23 cellular contexts compared by ENCODE assay signal in the genomic region with DNA sequence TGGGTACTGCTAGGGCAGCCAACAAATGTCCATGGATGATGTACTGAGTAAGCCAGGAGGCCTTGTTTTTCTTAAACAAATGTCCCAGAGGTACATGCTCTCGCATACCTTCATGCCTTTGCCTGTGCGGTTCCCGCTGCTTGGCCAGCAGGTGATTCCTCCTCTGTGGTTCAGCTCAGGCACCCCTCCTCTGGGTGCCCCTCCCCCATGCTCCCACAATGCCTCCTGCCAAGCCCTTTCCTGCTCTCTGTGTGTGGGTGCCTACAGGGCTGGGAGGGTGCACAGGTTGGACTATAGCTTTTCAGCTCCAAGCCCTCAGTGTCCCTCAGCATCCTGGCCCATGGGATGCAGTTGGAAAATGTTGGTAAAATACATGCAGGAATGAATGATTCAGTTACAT. TPM values are rescaled to one million over a fixed set of nuclear protein-coding genes. Genes with fewer than 3 reads are reported as not detected.
DNase-seq lines count a peak whose midpoint lies in the region; ATAC-seq and TF ChIP-seq lines count a peak whose summit lies in the region.
"Had no signal": no experiment of that assay in that cellular context is flagged by ENCODE, and none has a peak within 500 bp of the region (broad histone marks: within the 10 kb centered on the region; RNA-seq: fewer than 3 reads in every experiment).

No MANE protein-coding gene starts in this region.

- H3K27ac Mint-ChIP-seq in activated CD4-positive, alpha-beta T cell treated with anti-CD3 and anti-CD28 coated beads, Interleukin-2, amount 10 ng/mL, durations not matched to agents 24 days and 14 days = peak overlapping the region; percentile 60
- H3K27ac Mint-ChIP-seq: activated B cell treated with CpG ODN at 0.5 μM for 24 hours had no signal

- peaks cover 50 to 64% (median 57%) of the 10 kb centered on the region in 10 experiments for H3K4me1 ChIP-seq in BLaER1 treated with 17β-estradiol and CSF1 and Interleukin-3, amounts not matched to agents 10 nM and 100 nM
- H3K4me1 ChIP-seq in mesendoderm (ENCODE audit: control insufficient read depth, low read depth, low read length) = peaks cover 4% of the 10 kb centered on the region
- H3K4me1 ChIP-seq in colonic mucosa = no peaks in the 10 kb centered on the region

- no peak overlapping the region for H3K56ac ChIP-seq in mesendoderm (ENCODE audit: low read length)

- no peak overlapping the region for H3K4me3 ChIP-seq in BLaER1 treated with 17β-estradiol and CSF1 and Interleukin-3, amounts not matched to agents 10 nM and 100 nM
- H3K4me3 ChIP-seq in mesendoderm (ENCODE audit: low read length) = no peak overlapping the region
- no peak overlapping the region for H3K4me3 ChIP-seq in colonic mucosa
- H3K4me3 ChIP-seq: hepatocyte, smooth muscle cell had no signal

- no peak overlapping the region for H2BK5ac ChIP-seq in mesendoderm (ENCODE audit: low read length)

- H3K4me2 ChIP-seq in BLaER1 treated with 17β-estradiol and CSF1 and Interleukin-3, amounts not matched to agents 10 nM and 100 nM = peak overlapping the region; percentile 76 to 98 (median 90); a peak in 18 of 22 replicates
- H3K4me2 ChIP-seq in mesendoderm (ENCODE audit: low read length) = no peak overlapping the region
- H3K4me2 ChIP-seq: hepatocyte, smooth muscle cell had no signal

- no peak overlapping the region for H4K5ac ChIP-seq in mesendoderm (ENCODE audit: low read length)

- WGBS in mesendoderm (ENCODE audit: extremely low coverage, insufficient coverage, low lambda C conversion rate) = no CpG with 5 or more reads among the region's 3 CpGs

- peaks cover 68% of the 10 kb centered on the region for H3K4me1 Mint-ChIP-seq in activated CD4-positive, alpha-beta T cell treated with anti-CD3 and anti-CD28 coated beads, Interleukin-2, amount 10 ng/mL, durations not matched to agents 24 days and 14 days

- H3K79me1 ChIP-seq in mesendoderm (ENCODE audit: low read length) = no peaks in the 10 kb centered on the region

- no peak overlapping the region for H2AK5ac ChIP-seq in mesendoderm (ENCODE audit: low read length)

- no peaks in the 10 kb centered on the region for H3K27me3 ChIP-seq in BLaER1 treated with 17β-estradiol and CSF1 and Interleukin-3, amounts not matched to agents 10 nM and 100 nM
- H3K27me3 ChIP-seq in mesendoderm (ENCODE audit: insufficient read depth, low read length, poor library complexity) (no peaks in the 10 kb centered on the region), colonic mucosa (no peaks in the 10 kb centered on the region)
- H3K27me3 ChIP-seq: hepatocyte had no signal

- DNase-seq in activated CD4-positive, alpha-beta T cell treated with anti-CD3 and anti-CD28 coated beads, Interleukin-2, amount 10 ng/mL, durations not matched to agents 24 days and 14 days = no peak
- DNase-seq in activated CD4-positive, alpha-beta T cell treated with anti-CD3 and anti-CD28 coated beads for 1 hour = no peak
- DNase-seq in UCSD-AML1 (lab: John Stamatoyannopoulos, UW; ENCODE audit: unreplicated experiment) = peak; percentile 23
- DNase-seq in mesendoderm = no peak
- no peak for DNase-seq in kidney glomerular epithelial cell (lab: John Stamatoyannopoulos, UW)
- DNase-seq in colonic mucosa = no peak
- DNase-seq: activated B cell treated with CpG ODN at 0.5 μM for 24 hours; C1 segment of cervical spinal cord; cortex of kidney; naive thymus-derived CD4-positive, alpha-beta T cell; NCI-H1417; OCI-M1; SHP77 treated with DMSO at 0.1 percent for 48 hours; stimulated activated CD4-positive, alpha-beta T cell treated with anti-CD3 and anti-CD28 coated beads, Interleukin-4, amount 100 ng/mL, for 1 hour had no signal

- no peak overlapping the region for H2BK15ac ChIP-seq in mesendoderm (replicated peaks; ENCODE audit: low read depth)

- H2BK120ac ChIP-seq in mesendoderm (ENCODE audit: low read depth, low read length) = no peak overlapping the region

- H3K36me3 ChIP-seq in BLaER1 treated with 17β-estradiol and CSF1 and Interleukin-3, amounts not matched to agents 10 nM and 100 nM = no peaks in the 10 kb centered on the region
- H3K36me3 ChIP-seq in mesendoderm (ENCODE audit: control insufficient read depth, insufficient read depth, low read length) = no peaks in the 10 kb centered on the region
- no peaks in the 10 kb centered on the region for H3K36me3 ChIP-seq in colonic mucosa

- ATAC-seq in HG02938 (IDR thresholded peaks at IDR 0.05; ENCODE audit: unreplicated experiment) = no peak
- ATAC-seq: activated naive CD4-positive, alpha-beta T cell treated with anti-CD3 and anti-CD28 coated beads, Interleukin-2, amount 50 U/mL, for 72 hours; naive thymus-derived CD4-positive, alpha-beta T cell had no signal

- no peak overlapping the region for H3K9ac ChIP-seq in BLaER1 treated with 17β-estradiol and CSF1 and Interleukin-3, amounts not matched to agents 10 nM and 100 nM
- H3K9ac ChIP-seq in mesendoderm (ENCODE audit: low read length) = no peak overlapping the region
- H3K9ac ChIP-seq in colonic mucosa (ENCODE audit: low read depth in 2 of 2, low read length in 2 of 2) = no peak overlapping the region

- H3K18ac ChIP-seq in mesendoderm (ENCODE audit: low read length) = no peak overlapping the region

- no peak for TF ChIP-seq CTCF in colonic mucosa (IDR thresholded peaks at IDR 0.05)

- H3K9me3 ChIP-seq in BLaER1 treated with 17β-estradiol and CSF1 and Interleukin-3, amounts not matched to agents 10 nM and 100 nM (replicated peaks in 1 of 11) = no peaks in the 10 kb centered on the region
- no peaks in the 10 kb centered on the region for H3K9me3 ChIP-seq in colonic mucosa

- no peaks in the 10 kb centered on the region for H3K9me3 Mint-ChIP-seq in activated CD4-positive, alpha-beta T cell treated with anti-CD3 and anti-CD28 coated beads, Interleukin-2, amount 10 ng/mL, durations not matched to agents 24 days and 14 days
- H3K9me3 Mint-ChIP-seq: activated B cell treated with CpG ODN at 0.5 μM for 24 hours; activated naive CD4-positive, alpha-beta T cell treated with anti-CD3 and anti-CD28 coated beads, Interleukin-2, amount 50 U/mL, for 72 hours; naive thymus-derived CD4-positive, alpha-beta T cell had no signal

- H4K8ac ChIP-seq in mesendoderm (ENCODE audit: low read depth, low read length) = no peak overlapping the region

- peaks cover 47% of the 10 kb centered on the region for H3K36me3 Mint-ChIP-seq in activated CD4-positive, alpha-beta T cell treated with anti-CD3 and anti-CD28 coated beads, Interleukin-2, amount 10 ng/mL, durations not matched to agents 24 days and 14 days (ENCODE audit: low read depth)

- H3K23ac ChIP-seq in mesendoderm (ENCODE audit: low read length) = peak overlapping the region; percentile 66

- intact Hi-C loops in activated CD4-positive, alpha-beta T cell treated with anti-CD3 and anti-CD28 coated beads, Interleukin-2, amount 10 ng/mL, durations not matched to agents 24 days and 14 days (cut with micrococcal nuclease) = no loop called here
- intact Hi-C loops in colonic mucosa (cut with DNase I) = no loop called here

- no peaks in the 10 kb centered on the region for H3K27me3 Mint-ChIP-seq in activated CD4-positive, alpha-beta T cell treated with anti-CD3 and anti-CD28 coated beads, Interleukin-2, amount 10 ng/mL, durations not matched to agents 24 days and 14 days
- H3K27me3 Mint-ChIP-seq: activated B cell treated with CpG ODN at 0.5 μM for 24 hours; naive thymus-derived CD4-positive, alpha-beta T cell had no signal

- no peak overlapping the region for H3K4ac ChIP-seq in mesendoderm (ENCODE audit: low read depth, low read length)

- no peaks in the 10 kb centered on the region for H4K20me1 ChIP-seq in BLaER1 treated with 17β-estradiol and CSF1 and Interleukin-3, amounts not matched to agents 10 nM and 100 nM

- no peaks in the 10 kb centered on the region for H3K79me2 ChIP-seq in mesendoderm (ENCODE audit: control insufficient read depth, insufficient read depth, low read length)
- H3K79me2 ChIP-seq: hepatocyte had no signal

- peak overlapping the region; percentile 86 for H3K4me3 Mint-ChIP-seq in activated CD4-positive, alpha-beta T cell treated with anti-CD3 and anti-CD28 coated beads, Interleukin-2, amount 10 ng/mL, durations not matched to agents 24 days and 14 days
- H3K4me3 Mint-ChIP-seq: activated B cell treated with CpG ODN at 0.5 μM for 24 hours had no signal

- no peak overlapping the region for H3K27ac ChIP-seq in BLaER1 treated with 17β-estradiol and CSF1 and Interleukin-3, amounts not matched to agents 10 nM and 100 nM
- H3K27ac ChIP-seq in mesendoderm (ENCODE audit: low read depth, low read length) = no peak overlapping the region
- H3K27ac ChIP-seq in colonic mucosa = no peak overlapping the region
- H3K27ac ChIP-seq: hepatocyte had no signal

RNA-seq across cellular contexts. Expression of a gene that starts 23.5 kb away (rescaled TPM):
- 21.1 and 21.6 TPM in 2 replicates for total RNA-seq in activated CD4-positive, alpha-beta T cell treated with anti-CD3 and anti-CD28 coated beads, Interleukin-2, amount 10 ng/mL, durations not matched to agents 24 days and 14 days
- 0.45 TPM for polyA plus RNA-seq in mesendoderm (2013, experiment 1 of 2)
- 0.41 TPM for polyA plus RNA-seq in mesendoderm (2013, experiment 2 of 2)
- 10 to 100 TPM in 1 of 2 donors, 1 to 10 TPM in 1; 1.3 to 13.4 TPM for total RNA-seq in colonic mucosa
- total RNA-seq: H4 had no signal
- polyA plus RNA-seq: naive thymus-derived CD4-positive, alpha-beta T cell; smooth muscle cell had no signal

RNA-seq across cellular contexts. Expression of a gene that starts 25.7 kb away (rescaled TPM):
- total RNA-seq in activated CD4-positive, alpha-beta T cell treated with anti-CD3 and anti-CD28 coated beads, Interleukin-2, amount 10 ng/mL, durations not matched to agents 24 days and 14 days = not detected in 2 replicates
- not detected for polyA plus RNA-seq in mesendoderm (2013, experiment 1 of 2)
- polyA plus RNA-seq in mesendoderm (2013, experiment 2 of 2) = not detected
- total RNA-seq in colonic mucosa = not detected
- total RNA-seq: activated B cell treated with CpG ODN at 0.5 μM for 24 hours; activated naive CD4-positive, alpha-beta T cell treated with anti-CD3 and anti-CD28 coated beads, Interleukin-2, amount 50 U/mL, for 72 hours; H4; hepatocyte; naive thymus-derived CD4-positive, alpha-beta T cell; smooth muscle cell; subcutaneous adipose tissue; T-helper 2 cell treated with Interferon-gamma antibody and Interleukin-4, amounts not matched to agents 100 ng/mL and 5 ng/mL, for 36 hours; urinary bladder had no signal
- polyA plus RNA-seq: hepatocyte; naive thymus-derived CD4-positive, alpha-beta T cell; smooth muscle cell; urinary bladder had no signal

RNA-seq across cellular contexts. Expression of a gene that starts 44.3 kb away (rescaled TPM):
- not detected in 2 replicates for total RNA-seq in activated CD4-positive, alpha-beta T cell treated with anti-CD3 and anti-CD28 coated beads, Interleukin-2, amount 10 ng/mL, durations not matched to agents 24 days and 14 days
- polyA plus RNA-seq in mesendoderm (2013, experiment 1 of 2) = not detected
- not detected for polyA plus RNA-seq in mesendoderm (2013, experiment 2 of 2)
- total RNA-seq in colonic mucosa = not detected
- total RNA-seq: activated B cell treated with CpG ODN at 0.5 μM for 24 hours; H4; hepatocyte; naive thymus-derived CD4-positive, alpha-beta T cell; smooth muscle cell; subcutaneous adipose tissue; T-helper 2 cell treated with Interferon-gamma antibody and Interleukin-4, amounts not matched to agents 100 ng/mL and 5 ng/mL, for 36 hours; urinary bladder had no signal
- polyA plus RNA-seq: hepatocyte; naive thymus-derived CD4-positive, alpha-beta T cell; smooth muscle cell; urinary bladder had no signal
